27 cellular contexts compared by ENCODE assay signal in genomic region chr17:75617218-75617617, GRCh38. TPM values are rescaled to one million over a fixed set of nuclear protein-coding genes. Genes with fewer than 3 reads are reported as not detected.
DNase-seq lines count a peak whose midpoint lies in the region; ATAC-seq, FAIRE-seq and TF ChIP-seq lines count a peak whose summit lies in the region.
"Had no signal": no experiment of that assay in that cellular context is flagged by ENCODE, and none has a peak within 500 bp of the region (broad histone marks: within the 10 kb centered on the region; RNA-seq: fewer than 3 reads in every experiment).

No MANE protein-coding gene starts in this region.

- H3K4me3 Mint-ChIP-seq in type B pancreatic cell (no peak overlapping the region), progenitor cell of endocrine pancreas (ENCODE audit: low read depth) (no peak overlapping the region)
- H3K4me3 Mint-ChIP-seq: B cell; CD8-positive, alpha-beta memory T cell; GM23338; IgD-negative memory B cell had no signal

- no peaks in the 10 kb centered on the region for H3K9me3 ChIP-seq in K562 (replicated peaks; ENCODE audit: control insufficient read depth, insufficient read depth, low read depth, low read length)

- H3K27me3 ChIP-seq in K562 (ENCODE audit: control insufficient read depth in 2 of 2, insufficient read depth in 2 of 2, low read length in 2 of 2) = peaks cover 15 to 74% of the 10 kb centered on the region in 2 experiments; a peak in 4 of 5 replicates

- TF ChIP-seq CTCF in K562 (IDR thresholded peaks at IDR 0.05 in 2 of 3, conservative IDR thresholded peaks at IDR 0.05 in 1 of 3; ENCODE audit: insufficient read depth in 2 of 3, low read depth in 1 of 3, low read length in 3 of 3) (no peak), type B pancreatic cell (conservative IDR thresholded peaks at IDR 0.05) (no peak), progenitor cell of endocrine pancreas (IDR thresholded peaks at IDR 0.05; ENCODE audit: unreplicated experiment) (no peak)

- no TSS peak for BruUV-seq in K562 (replicated peaks; lab: Mats Ljungman, UMichigan)

- no peak overlapping the region for H3K27ac Mint-ChIP-seq in type B pancreatic cell
- H3K27ac Mint-ChIP-seq in progenitor cell of endocrine pancreas = no peak overlapping the region
- H3K27ac Mint-ChIP-seq: B cell; CD8-positive, alpha-beta memory T cell; GM23338; IgD-negative memory B cell had no signal

- H3K27ac ChIP-seq in K562 (ENCODE audit: extremely low read depth, low read depth, low read length) = no peak overlapping the region
- H3K27ac ChIP-seq: 22Rv1, C4-2B, PC-9, RWPE1, SK-N-MC had no signal

- H3K36me3 Mint-ChIP-seq in type B pancreatic cell = no peaks in the 10 kb centered on the region
- peaks cover 4% of the 10 kb centered on the region for H3K36me3 Mint-ChIP-seq in progenitor cell of endocrine pancreas (ENCODE audit: insufficient read depth)
- H3K36me3 Mint-ChIP-seq: IgD-negative memory B cell had no signal

- peak overlapping the region in 1 of 2 experiments; percentile 35; a peak in 1 of 4 replicates for H3K9ac ChIP-seq in K562 (ENCODE audit: insufficient read depth in 1 of 2, low read depth in 2 of 2, low read length in 2 of 2)

- no peaks in the 10 kb centered on the region for H3K9me1 ChIP-seq in K562 (ENCODE audit: control insufficient read depth, insufficient read depth, low read length)

- H3K4me3 ChIP-seq in K562 = no peak overlapping the region
- H3K4me3 ChIP-seq: GM23338, PC-9, SK-N-MC had no signal

- no peak for ATAC-seq in K562
- ATAC-seq: GM23338 had no signal

- H3K4me1 Mint-ChIP-seq in type B pancreatic cell (ENCODE audit: unreplicated experiment) (peaks cover 4% of the 10 kb centered on the region), progenitor cell of endocrine pancreas (ENCODE audit: low read depth) (no peaks in the 10 kb centered on the region)
- H3K4me1 Mint-ChIP-seq: B cell; CD8-positive, alpha-beta memory T cell had no signal

- intact Hi-C loops in K562 (cut with micrococcal nuclease) = loop anchor here (10.0 kb wide), 1 partner anchor 192 kb away; no protein-coding TSS in a partner anchor

- H3K27me3 Mint-ChIP-seq in type B pancreatic cell = no peaks in the 10 kb centered on the region
- H3K27me3 Mint-ChIP-seq in progenitor cell of endocrine pancreas = no peaks in the 10 kb centered on the region
- H3K27me3 Mint-ChIP-seq: B cell; CD8-positive, alpha-beta memory T cell; IgD-negative memory B cell had no signal

- H3K4me1 ChIP-seq in K562 (replicated peaks in 1 of 2; ENCODE audit: control insufficient read depth in 2 of 2, insufficient read depth in 2 of 2, low read length in 2 of 2) = peaks cover 0 to 84% of the 10 kb centered on the region in 2 experiments; a peak in 3 of 5 replicates

- CTCF ChIA-PET in K562 (lab: Yijun Ruan, JAX; ENCODE audit: low intra/inter-chr PET ratio) = no interaction called here

- no peak for TF ChIP-seq POLR2A in K562 (conservative IDR thresholded peaks at IDR 0.05)

- no peaks in the 10 kb centered on the region for H3K36me3 ChIP-seq in K562 (ENCODE audit: control insufficient read depth, insufficient read depth, low read length)

- TF ChIP-seq EP300 in K562 (IDR thresholded peaks at IDR 0.05; ENCODE audit: low read length) = no peak

- H2AFZ ChIP-seq in K562 (ENCODE audit: low read depth, low read length) = no peak overlapping the region
- H2AFZ ChIP-seq: GM23338, PC-9 had no signal

- H4K20me1 ChIP-seq in K562 (replicated peaks; ENCODE audit: control insufficient read depth, insufficient read depth, low read length) = peaks cover 11% of the 10 kb centered on the region

- no peak for TF ChIP-seq RAD21 in K562 (CRISPR knock-in tag; conservative IDR thresholded peaks at IDR 0.05 in 1 of 2, IDR thresholded peaks at IDR 0.05 in 1 of 2)

- in situ Hi-C loops in K562 (cut with MboI) = loop anchor here (5.0 kb wide), 1 partner anchor 130 kb away; no protein-coding TSS in a partner anchor

- no peaks in the 10 kb centered on the region for H3K79me2 ChIP-seq in K562 (ENCODE audit: control insufficient read depth, insufficient read depth, low read length)

- no peak for FAIRE-seq in K562 (lab: Jason Lieb, UNC)

- WGBS in K562 (ENCODE audit: insufficient coverage, low coverage, missing lambda C conversion rate) = 30% methylated on average over 12 of the region's 16 CpGs

- DNase-seq in DMS53 (lab: John Stamatoyannopoulos, UW) = peak; percentile 33
- DNase-seq in DMS53 treated with DMSO at 0.1 percent for 48 hours (lab: John Stamatoyannopoulos, UW; ENCODE audit: unreplicated experiment) = no peak
- no peak for DNase-seq in K562 (ENCODE audit: extremely low read depth in 1 of 4, low spot score in 3 of 4)
- DNase-seq in mucosa of gallbladder (ENCODE audit: low spot score) = peak; percentile 60
- DNase-seq in type B pancreatic cell (ENCODE audit: extremely low spot score, unreplicated experiment) = no peak
- no peak for DNase-seq in progenitor cell of endocrine pancreas (ENCODE audit: low spot score, unreplicated experiment)
- DNase-seq in anterior cingulate cortex (lab: John Stamatoyannopoulos, UW) = no peak
- DNase-seq: CD8-positive, alpha-beta memory T cell; DMS153; HCEC 1CT; NCI-H1092; NCI-H1417 treated with DMSO at 0.1 percent for 48 hours; NCI-H1694 treated with DMSO at 0.1 percent for 48 hours; NCI-H2081; NCI-H2227 treated with DMSO at 0.1 percent for 48 hours; NCI-H526 treated with DMSO at 0.1 percent for 48 hours; PC-9; SHP77 treated with DMSO at 0.1 percent for 48 hours had no signal

- POLR2A ChIA-PET in K562 (lab: Yijun Ruan, JAX) = interaction anchor here (0.7 to 0.9 kb wide), 2 partner anchors 17 to 18 kb away, joined by 4 to 5 read pairs; no protein-coding TSS in a partner anchor

- no peak overlapping the region for H3K4me2 ChIP-seq in K562 (ENCODE audit: insufficient read depth, low read length)
- H3K4me2 ChIP-seq: GM23338, PC-9 had no signal

- H3K9me3 Mint-ChIP-seq in type B pancreatic cell (no peaks in the 10 kb centered on the region), progenitor cell of endocrine pancreas (ENCODE audit: low read depth) (no peaks in the 10 kb centered on the region)
- H3K9me3 Mint-ChIP-seq: CD8-positive, alpha-beta memory T cell; GM23338; IgD-negative memory B cell had no signal

RNA-seq across cellular contexts. Expression of gene SMIM5, which starts 16.0 kb away (rescaled TPM):
- total RNA-seq in K562 (2011; cell fraction: chromatin; rRNA removed; ENCODE audit: low replicate concordance) = 0.16 TPM in 1 of 2 replicates, not detected in the other
- total RNA-seq in K562 (2011; cell fraction: nucleolus; rRNA removed) = 0.13 TPM in 1 of 2 replicates, not detected in the other
- not detected in 2 replicates for total RNA-seq in K562 (2011; cell fraction: nucleoplasm; rRNA removed)
- total RNA-seq in K562 (2014; rRNA removed) = not detected in 2 replicates
- total RNA-seq in K562 (2014; rRNA removed; fragmentation: Illumina TruSeq; extraction: Trizol) = not detected in 2 replicates
- total RNA-seq in K562 (2015; rRNA removed; fragmentation: Illumina TruSeq; extraction: Trizol) = not detected in 2 replicates
- not detected in 2 replicates for total RNA-seq in K562 (2021)
- not detected in 2 replicates for polyA plus RNA-seq in K562 (2011; rRNA removed)
- polyA plus RNA-seq in K562 (2011; cell fraction: cytosol; rRNA removed) = 0.04 TPM in 1 of 2 replicates, not detected in the other
- not detected in 2 replicates for polyA plus RNA-seq in K562 (2011; cell fraction: nucleus; rRNA removed)
- 0.14 and 0.17 TPM in 2 replicates for polyA plus RNA-seq in K562 (2012)
- polyA plus RNA-seq in K562 (2014; fragmentation: Illumina TruSeq; extraction: Trizol) = not detected in 2 replicates
- polyA plus RNA-seq in K562 (2014; fragmentation: Nextera tagmentation; extraction: Ambion mirVana) = not detected
- polyA plus RNA-seq in K562 (2014; rRNA removed) = 0.08 TPM in 1 of 2 replicates, not detected in the other
- polyA minus RNA-seq in K562 (2011; rRNA and poly(A)+ RNA removed) = not detected in 2 replicates
- not detected in 2 replicates for polyA minus RNA-seq in K562 (2011; cell fraction: cytosol; rRNA and poly(A)+ RNA removed)
- not detected in 2 replicates for polyA minus RNA-seq in K562 (2011; cell fraction: nucleus; rRNA and poly(A)+ RNA removed)
- 15.5 TPM for total RNA-seq in mucosa of gallbladder
- total RNA-seq in type B pancreatic cell (ENCODE audit: low replicate concordance) = 9.3 and 17.7 TPM in 2 replicates
- total RNA-seq in progenitor cell of endocrine pancreas = 3.3 and 4.4 TPM in 2 replicates
- total RNA-seq: Daoy, G401, GM23338 had no signal

RNA-seq across cellular contexts. Expression of gene MYO15B, which starts 29.6 kb away (rescaled TPM):
- total RNA-seq in K562 (2011; cell fraction: chromatin; rRNA removed; ENCODE audit: low replicate concordance) = 8.9 and 39.4 TPM in 2 replicates
- total RNA-seq in K562 (2011; cell fraction: nucleolus; rRNA removed) = 22.5 and 24.7 TPM in 2 replicates
- 11.1 and 14.7 TPM in 2 replicates for total RNA-seq in K562 (2011; cell fraction: nucleoplasm; rRNA removed)
- 0.05 and 0.24 TPM in 2 replicates for total RNA-seq in K562 (2014; rRNA removed)
- 1.2 TPM in 1 of 2 replicates, not detected in the other for total RNA-seq in K562 (2014; rRNA removed; fragmentation: Illumina TruSeq; extraction: Trizol)
- 0.83 TPM in 2 replicates for total RNA-seq in K562 (2015; rRNA removed; fragmentation: Illumina TruSeq; extraction: Trizol)
- 1.5 and 3.1 TPM in 2 replicates for total RNA-seq in K562 (2021)
- polyA plus RNA-seq in K562 (2011; rRNA removed) = 0.82 and 1.2 TPM in 2 replicates
- 0.39 and 0.49 TPM in 2 replicates for polyA plus RNA-seq in K562 (2011; cell fraction: cytosol; rRNA removed)
- polyA plus RNA-seq in K562 (2011; cell fraction: nucleus; rRNA removed) = 15.0 and 17.9 TPM in 2 replicates
- 1.2 and 10.8 TPM in 2 replicates for polyA plus RNA-seq in K562 (2012)
- 0.12 and 0.76 TPM in 2 replicates for polyA plus RNA-seq in K562 (2014; fragmentation: Illumina TruSeq; extraction: Trizol)
- polyA plus RNA-seq in K562 (2014; fragmentation: Nextera tagmentation; extraction: Ambion mirVana) = not detected
- polyA plus RNA-seq in K562 (2014; rRNA removed) = 0.98 and 1.5 TPM in 2 replicates
- 0.70 and 1.0 TPM in 2 replicates for polyA minus RNA-seq in K562 (2011; rRNA and poly(A)+ RNA removed)
- not detected in 2 replicates for polyA minus RNA-seq in K562 (2011; cell fraction: cytosol; rRNA and poly(A)+ RNA removed)
- 7.7 and 8.5 TPM in 2 replicates for polyA minus RNA-seq in K562 (2011; cell fraction: nucleus; rRNA and poly(A)+ RNA removed)
- total RNA-seq in mucosa of gallbladder = 434 TPM
- total RNA-seq in type B pancreatic cell (ENCODE audit: low replicate concordance) = 48.2 and 49.0 TPM in 2 replicates
- 336 and 337 TPM in 2 replicates for total RNA-seq in progenitor cell of endocrine pancreas

RNA-seq across cellular contexts. Expression of gene RECQL5, which starts 49.7 kb away (rescaled TPM):
- total RNA-seq in K562 (2011; cell fraction: chromatin; rRNA removed; ENCODE audit: low replicate concordance) = 97.0 and 197 TPM in 2 replicates
- total RNA-seq in K562 (2011; cell fraction: nucleolus; rRNA removed) = 104 and 108 TPM in 2 replicates
- total RNA-seq in K562 (2011; cell fraction: nucleoplasm; rRNA removed) = 77.7 and 81.3 TPM in 2 replicates
- total RNA-seq in K562 (2014; rRNA removed) (25.2 and 26.8 TPM in 2 replicates), K562 (2014; rRNA removed; fragmentation: Illumina TruSeq; extraction: Trizol) (12.3 and 14.5 TPM in 2 replicates), K562 (2015; rRNA removed; fragmentation: Illumina TruSeq; extraction: Trizol) (15.2 and 15.9 TPM in 2 replicates), K562 (2021) (34.8 and 35.7 TPM in 2 replicates), mucosa of gallbladder (110 TPM), type B pancreatic cell (ENCODE audit: low replicate concordance) (64.7 and 90.4 TPM in 2 replicates), progenitor cell of endocrine pancreas (66.8 and 67.7 TPM in 2 replicates)
- polyA plus RNA-seq in K562 (2011; rRNA removed) (16.4 and 20.4 TPM in 2 replicates), K562 (2014; fragmentation: Illumina TruSeq; extraction: Trizol) (23.1 and 27.9 TPM in 2 replicates), K562 (2014; fragmentation: Nextera tagmentation; extraction: Ambion mirVana) (1 to 10 TPM; 4.1 to 5.8 TPM), K562 (2014; rRNA removed) (23.1 and 27.1 TPM in 2 replicates)
- 10.3 and 14.7 TPM in 2 replicates for polyA plus RNA-seq in K562 (2011; cell fraction: cytosol; rRNA removed)
- 132 and 169 TPM in 2 replicates for polyA plus RNA-seq in K562 (2011; cell fraction: nucleus; rRNA removed)
- 19.7 and 37.0 TPM in 2 replicates for polyA plus RNA-seq in K562 (2012)
- polyA minus RNA-seq in K562 (2011; rRNA and poly(A)+ RNA removed) = 20.8 and 22.5 TPM in 2 replicates
- polyA minus RNA-seq in K562 (2011; cell fraction: cytosol; rRNA and poly(A)+ RNA removed) = 11.2 and 20.5 TPM in 2 replicates
- polyA minus RNA-seq in K562 (2011; cell fraction: nucleus; rRNA and poly(A)+ RNA removed) = 31.6 and 42.1 TPM in 2 replicates

RNA-seq across cellular contexts. Expression of gene SAP30BP, which starts 49.9 kb away (rescaled TPM):
- 143 and 213 TPM in 2 replicates for total RNA-seq in K562 (2011; cell fraction: chromatin; rRNA removed; ENCODE audit: low replicate concordance)
- 100 and 111 TPM in 2 replicates for total RNA-seq in K562 (2011; cell fraction: nucleolus; rRNA removed)
- 123 and 149 TPM in 2 replicates for total RNA-seq in K562 (2011; cell fraction: nucleoplasm; rRNA removed)
- total RNA-seq in K562 (2014; rRNA removed) (57.9 and 59.7 TPM in 2 replicates), K562 (2014; rRNA removed; fragmentation: Illumina TruSeq; extraction: Trizol) (45.3 and 51.8 TPM in 2 replicates), K562 (2015; rRNA removed; fragmentation: Illumina TruSeq; extraction: Trizol) (62.4 and 64.7 TPM in 2 replicates), K562 (2021) (60.6 and 71.7 TPM in 2 replicates), mucosa of gallbladder (65.4 TPM), type B pancreatic cell (ENCODE audit: low replicate concordance) (88.1 and 89.3 TPM in 2 replicates), progenitor cell of endocrine pancreas (102 and 103 TPM in 2 replicates)
- polyA plus RNA-seq in K562 (2011; rRNA removed) (69.3 and 70.7 TPM in 2 replicates), K562 (2014; fragmentation: Illumina TruSeq; extraction: Trizol) (90.8 and 91.7 TPM in 2 replicates), K562 (2014; fragmentation: Nextera tagmentation; extraction: Ambion mirVana) (100 to 1,000 TPM; 103 to 154 TPM), K562 (2014; rRNA removed) (67.8 and 86.4 TPM in 2 replicates)
- 58.9 and 85.2 TPM in 2 replicates for polyA plus RNA-seq in K562 (2011; cell fraction: cytosol; rRNA removed)
- polyA plus RNA-seq in K562 (2011; cell fraction: nucleus; rRNA removed) = 164 and 209 TPM in 2 replicates
- 49.6 and 51.6 TPM in 2 replicates for polyA plus RNA-seq in K562 (2012)
- 49.7 and 52.3 TPM in 2 replicates for polyA minus RNA-seq in K562 (2011; rRNA and poly(A)+ RNA removed)
- polyA minus RNA-seq in K562 (2011; cell fraction: cytosol; rRNA and poly(A)+ RNA removed) = 25.6 and 27.8 TPM in 2 replicates
- polyA minus RNA-seq in K562 (2011; cell fraction: nucleus; rRNA and poly(A)+ RNA removed) = 44.7 and 59.0 TPM in 2 replicates

Comparison
In these comparisons a context has a peak if more than half of its experiments do, and no peak if none do; other contexts are left out.
1. DNase-seq: peak in DMS53 (single experiment) and mucosa of gallbladder (single experiment); none in DMS53 treated with DMSO at 0.1 percent for 48 hours (single experiment), K562 (0 of 4), type B pancreatic cell (single experiment), progenitor cell of endocrine pancreas (single experiment) and anterior cingulate cortex (0 of 58).